ENCODE assay signal across 19 cellular contexts in genomic region chr10:11262210-11263038, GRCh38.
DNase-seq lines count a peak whose midpoint lies in the region; ATAC-seq and TF ChIP-seq lines count a peak whose summit lies in the region.
"Had no signal": no experiment of that assay in that cellular context is flagged by ENCODE, and none has a peak within 500 bp of the region (broad histone marks: within the 10 kb centered on the region; RNA-seq: fewer than 3 reads in every experiment).

No MANE protein-coding gene starts in this region.

- no peak overlapping the region for H3K9ac ChIP-seq in smooth muscle cell (ENCODE audit: low read depth)

- H3K4me1 Mint-ChIP-seq in activated CD4-positive, alpha-beta T cell treated with anti-CD3 and anti-CD28 coated beads for 36 hours = peaks cover 92% of the 10 kb centered on the region
- H3K4me1 Mint-ChIP-seq in activated B cell treated with CpG ODN at 0.5 μM for 24 hours = peaks cover 93% of the 10 kb centered on the region

- H3K36me3 ChIP-seq in esophagus muscularis mucosa = peaks cover 7 to 44% (median 33%) of the 10 kb centered on the region in 4 donors
- H3K36me3 ChIP-seq in neutrophil = peaks cover 97% of the 10 kb centered on the region
- H3K36me3 ChIP-seq in smooth muscle cell (ENCODE audit: low read depth) = no peaks in the 10 kb centered on the region

- H3K27ac ChIP-seq in esophagus muscularis mucosa (replicated peaks in 1 of 4) (peak overlapping the region in 3 of 4 donors; percentile 23 to 50 (median 47)), neutrophil (peak overlapping the region; percentile 46), smooth muscle cell (ENCODE audit: low read depth) (no peak overlapping the region)

- no peaks in the 10 kb centered on the region for H3K9me3 ChIP-seq in esophagus muscularis mucosa
- H3K9me3 ChIP-seq in neutrophil = no peaks in the 10 kb centered on the region
- H3K9me3 ChIP-seq in smooth muscle cell (replicated peaks; ENCODE audit: low read depth) = no peaks in the 10 kb centered on the region
- H3K9me3 ChIP-seq: ascending aorta had no signal

- H3K79me2 ChIP-seq in smooth muscle cell (ENCODE audit: low read depth) = no peaks in the 10 kb centered on the region

- TF ChIP-seq EP300 in esophagus muscularis mucosa (IDR thresholded peaks at IDR 0.05) = no peak

- ATAC-seq in activated CD4-positive, alpha-beta T cell treated with anti-CD3 and anti-CD28 coated beads for 36 hours = peak; percentile 24
- no peak for ATAC-seq in activated B cell treated with CpG ODN at 0.5 μM for 24 hours (ENCODE audit: low read depth)
- ATAC-seq: PC-3 had no signal

- H3K4me1 ChIP-seq in esophagus muscularis mucosa = peaks cover 23 to 64% (median 52%) of the 10 kb centered on the region in 4 donors
- H3K4me1 ChIP-seq in neutrophil (ENCODE audit: control insufficient read depth in 1 of 2, insufficient read depth in 1 of 2, low read depth in 1 of 2, low read length in 1 of 2) = peaks cover 15 to 17% of the 10 kb centered on the region in 2 experiments
- H3K4me1 ChIP-seq in smooth muscle cell (ENCODE audit: low read depth) = no peaks in the 10 kb centered on the region

- no peaks in the 10 kb centered on the region for H3K9me3 Mint-ChIP-seq in activated CD4-positive, alpha-beta T cell treated with anti-CD3 and anti-CD28 coated beads for 36 hours (ENCODE audit: low read depth)
- no peaks in the 10 kb centered on the region for H3K9me3 Mint-ChIP-seq in activated B cell treated with CpG ODN at 0.5 μM for 24 hours
- H3K9me3 Mint-ChIP-seq: CD14-positive monocyte had no signal

- H3F3A ChIP-seq in smooth muscle cell (ENCODE audit: low read depth) = no peaks in the 10 kb centered on the region

- peak overlapping the region; percentile 82 for H3K27ac Mint-ChIP-seq in activated CD4-positive, alpha-beta T cell treated with anti-CD3 and anti-CD28 coated beads for 36 hours
- H3K27ac Mint-ChIP-seq in activated B cell treated with CpG ODN at 0.5 μM for 24 hours = peak overlapping the region; percentile 69

- CTCF ChIA-PET in activated CD4-positive, alpha-beta T cell treated with anti-CD3 and anti-CD28 coated beads for 36 hours (lab: Charles Lee) = interaction anchor here (0.6 to 1.4 kb wide), 7 partner anchors 8 to 109 kb away, joined by 3 to 5 read pairs (median 3); no protein-coding TSS in a partner anchor
- CTCF ChIA-PET in activated B cell treated with CpG ODN at 0.5 μM for 24 hours (lab: Charles Lee) = interaction anchor here (1.1 kb wide), 1 partner anchor 8 kb away, joined by 4 read pairs; no protein-coding TSS in a partner anchor

- peaks cover 87% of the 10 kb centered on the region for H3K36me3 Mint-ChIP-seq in activated CD4-positive, alpha-beta T cell treated with anti-CD3 and anti-CD28 coated beads for 36 hours (ENCODE audit: low read depth)
- peaks cover 88% of the 10 kb centered on the region for H3K36me3 Mint-ChIP-seq in activated B cell treated with CpG ODN at 0.5 μM for 24 hours (ENCODE audit: low read depth)

- no peak for TF ChIP-seq CTCF in activated B cell treated with CpG ODN at 0.5 μM for 24 hours (IDR thresholded peaks at IDR 0.05)
- TF ChIP-seq CTCF in esophagus muscularis mucosa (IDR thresholded peaks at IDR 0.05) = no peak
- no peak for TF ChIP-seq CTCF in neutrophil (IDR thresholded peaks at IDR 0.05)
- no peak for TF ChIP-seq CTCF in smooth muscle cell (IDR thresholded peaks at IDR 0.05; ENCODE audit: borderline replicate concordance, insufficient read depth, poor library complexity, severe bottlenecking)

- H4K20me1 ChIP-seq in smooth muscle cell (ENCODE audit: low read depth) = no peaks in the 10 kb centered on the region

- no peaks in the 10 kb centered on the region for H3K27me3 ChIP-seq in esophagus muscularis mucosa
- no peaks in the 10 kb centered on the region for H3K27me3 ChIP-seq in neutrophil
- peaks cover 7% of the 10 kb centered on the region for H3K27me3 ChIP-seq in smooth muscle cell (ENCODE audit: low read depth)
- H3K27me3 ChIP-seq: ascending aorta had no signal

- H3K4me3 Mint-ChIP-seq in activated CD4-positive, alpha-beta T cell treated with anti-CD3 and anti-CD28 coated beads for 36 hours = no peak overlapping the region
- no peak overlapping the region for H3K4me3 Mint-ChIP-seq in activated B cell treated with CpG ODN at 0.5 μM for 24 hours
- H3K4me3 Mint-ChIP-seq: CD14-positive monocyte had no signal

- H3K4me2 ChIP-seq in smooth muscle cell = no peak overlapping the region

- WGBS in esophagus muscularis mucosa = 76% methylated on average over 5 of the region's 5 CpGs
- 96% methylated on average over 5 of the region's 5 CpGs for WGBS in smooth muscle cell (ENCODE audit: low lambda C conversion rate)

- TF ChIP-seq POLR2A in esophagus muscularis mucosa (IDR thresholded peaks at IDR 0.05; ENCODE audit: low read depth) = no peak

- DNase-seq in activated CD4-positive, alpha-beta T cell treated with anti-CD3 and anti-CD28 coated beads for 36 hours = no peak
- no peak for DNase-seq in activated CD4-positive, alpha-beta T cell treated with anti-CD3 and anti-CD28 coated beads, Interleukin-2, amount 50 U/mL, for 48 hours
- DNase-seq in activated B cell treated with CpG ODN at 0.5 μM for 24 hours = no peak
- no peak for DNase-seq in esophagus muscularis mucosa (ENCODE audit: extremely low spot score)
- DNase-seq in effector CD4-positive, alpha-beta T cell = no peak
- DNase-seq in SHP77 treated with DMSO at 0.1 percent for 48 hours (lab: John Stamatoyannopoulos, UW) = no peak
- DNase-seq in smooth muscle cell (lab: John Stamatoyannopoulos, UW; ENCODE audit: unreplicated experiment) = no peak
- DNase-seq: 8988T; activated CD8-positive, alpha-beta memory T cell treated with anti-CD3 and anti-CD28 coated beads, Interleukin-2, amount 50 U/mL, for 4 hours; dermis blood vessel endothelial cell; KG1; NCI-H146; NCI-H345; PC-3; posterior cingulate gyrus; stimulated activated CD4-positive, alpha-beta T cell treated with anti-CD3 and anti-CD28 coated beads, Interleukin-12 subunit alpha, Interleukin-12 subunit beta, amount 100 ng/mL, for 4 hours had no signal

- H2AFZ ChIP-seq in smooth muscle cell (ENCODE audit: low read depth) = no peak overlapping the region

- intact Hi-C loops in activated CD4-positive, alpha-beta T cell treated with anti-CD3 and anti-CD28 coated beads for 36 hours (cut with DNase I, micrococcal nuclease) = no loop called here
- intact Hi-C loops in activated B cell treated with CpG ODN at 0.5 μM for 24 hours (cut with micrococcal nuclease) = no loop called here
- intact Hi-C loops in esophagus muscularis mucosa (cut with DNase I) = loop anchor here (10.0 kb wide), 1 partner anchor 218 kb away; no protein-coding TSS in a partner anchor

- H3K4me3 ChIP-seq in esophagus muscularis mucosa = no peak overlapping the region
- no peak overlapping the region for H3K4me3 ChIP-seq in neutrophil (ENCODE audit: low read depth in 1 of 2, low read length in 1 of 2)
- no peak overlapping the region for H3K4me3 ChIP-seq in smooth muscle cell
- H3K4me3 ChIP-seq: ascending aorta had no signal

- H3K27me3 Mint-ChIP-seq in activated CD4-positive, alpha-beta T cell treated with anti-CD3 and anti-CD28 coated beads for 36 hours = no peaks in the 10 kb centered on the region
- H3K27me3 Mint-ChIP-seq in activated B cell treated with CpG ODN at 0.5 μM for 24 hours = no peaks in the 10 kb centered on the region

- POLR2A ChIA-PET in activated CD4-positive, alpha-beta T cell treated with anti-CD3 and anti-CD28 coated beads for 36 hours (lab: Charles Lee) = no interaction called here
- POLR2A ChIA-PET in activated B cell treated with CpG ODN at 0.5 μM for 24 hours (lab: Charles Lee) = no interaction called here
